Comparison of ENCODE assay signal across 1 cellular context in the genomic region with DNA sequence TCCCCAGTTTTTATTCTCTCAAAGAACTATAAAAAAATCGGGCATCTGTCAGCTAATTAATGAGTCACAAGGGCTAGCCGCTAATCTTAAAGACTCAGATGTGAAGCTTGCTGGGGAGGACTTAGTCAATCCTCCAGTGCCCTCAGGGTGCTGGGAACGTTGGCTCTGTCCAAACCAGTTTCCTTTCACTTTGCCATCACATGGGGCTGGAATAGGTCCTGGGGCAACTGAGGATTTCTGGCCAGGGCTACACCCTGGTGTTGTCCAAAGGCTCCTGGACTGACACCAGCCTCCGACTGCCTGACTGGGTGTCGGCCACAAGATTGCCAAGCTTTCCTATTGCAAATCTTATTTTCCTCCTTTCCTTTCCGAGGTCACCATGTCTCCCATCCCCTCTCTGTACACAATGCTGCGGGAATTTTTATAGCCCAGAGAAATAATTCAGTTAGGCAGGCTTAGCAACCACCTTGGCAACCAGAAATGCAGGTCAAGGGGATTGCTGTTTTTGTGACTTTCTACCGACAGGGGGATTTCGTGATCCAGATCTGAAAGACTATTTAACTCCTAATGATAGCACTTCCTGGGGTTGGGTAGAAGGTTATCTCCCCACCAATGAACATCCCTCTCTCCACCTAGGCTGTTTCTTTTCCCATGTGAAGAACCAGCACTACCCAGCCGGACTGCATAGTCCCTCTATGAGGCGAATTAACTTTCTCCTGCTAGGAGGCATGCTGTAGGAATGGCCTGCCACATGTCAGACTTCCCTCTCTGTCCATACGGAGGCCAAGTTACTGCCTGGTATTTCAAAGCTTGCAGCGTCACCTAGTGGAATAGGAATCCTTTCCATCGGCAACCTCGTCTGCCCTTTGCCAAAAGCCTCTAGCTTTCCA.
TF ChIP-seq lines count a peak whose summit lies in the region.

No MANE protein-coding gene starts in this region.

TF ChIP-seq in H1, 55 proteins besides CTCF, POLR2A, EP300 and RAD21 (continued from another document):
- TF ChIP-seq GTF2F1 (IDR thresholded peaks at IDR 0.05; ENCODE audit: borderline replicate concordance, low read depth, low read length) (no peak), TEAD4 (IDR thresholded peaks at IDR 0.05; ENCODE audit: low read depth, low read length) (peak; percentile 64), CBX5 (IDR thresholded peaks at IDR 0.05; ENCODE audit: low read depth, low read length) (no peak), TBP (IDR thresholded peaks at IDR 0.05; ENCODE audit: low read depth, low read length) (no peak), SRF (IDR thresholded peaks at IDR 0.05; ENCODE audit: low read depth, low read length) (no peak), JUND (IDR thresholded peaks at IDR 0.05; ENCODE audit: low read length) (no peak), BACH1 (IDR thresholded peaks at IDR 0.05; ENCODE audit: low read length) (no peak), RFX5 (IDR thresholded peaks at IDR 0.05; ENCODE audit: borderline replicate concordance, low read depth, low read length) (no peak), SUZ12 (IDR thresholded peaks at IDR 0.05; ENCODE audit: low read length) (no peak)
- TF ChIP-seq, protein P1, sequence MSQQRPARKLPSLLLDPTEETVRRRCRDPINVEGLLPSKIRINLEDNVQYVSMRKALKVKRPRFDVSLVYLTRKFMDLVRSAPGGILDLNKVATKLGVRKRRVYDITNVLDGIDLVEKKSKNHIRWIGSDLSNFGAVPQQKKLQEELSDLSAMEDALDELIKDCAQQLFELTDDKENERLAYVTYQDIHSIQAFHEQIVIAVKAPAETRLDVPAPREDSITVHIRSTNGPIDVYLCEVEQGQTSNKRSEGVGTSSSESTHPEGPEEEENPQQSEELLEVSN (IDR thresholded peaks at IDR 0.05): peak; percentile 81
- TF ChIP-seq, protein P2, sequence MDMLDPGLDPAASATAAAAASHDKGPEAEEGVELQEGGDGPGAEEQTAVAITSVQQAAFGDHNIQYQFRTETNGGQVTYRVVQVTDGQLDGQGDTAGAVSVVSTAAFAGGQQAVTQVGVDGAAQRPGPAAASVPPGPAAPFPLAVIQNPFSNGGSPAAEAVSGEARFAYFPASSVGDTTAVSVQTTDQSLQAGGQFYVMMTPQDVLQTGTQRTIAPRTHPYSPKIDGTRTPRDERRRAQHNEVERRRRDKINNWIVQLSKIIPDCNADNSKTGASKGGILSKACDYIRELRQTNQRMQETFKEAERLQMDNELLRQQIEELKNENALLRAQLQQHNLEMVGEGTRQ (IDR thresholded peaks at IDR 0.05; ENCODE audit: low read length): no peak
